In the genomic region with DNA sequence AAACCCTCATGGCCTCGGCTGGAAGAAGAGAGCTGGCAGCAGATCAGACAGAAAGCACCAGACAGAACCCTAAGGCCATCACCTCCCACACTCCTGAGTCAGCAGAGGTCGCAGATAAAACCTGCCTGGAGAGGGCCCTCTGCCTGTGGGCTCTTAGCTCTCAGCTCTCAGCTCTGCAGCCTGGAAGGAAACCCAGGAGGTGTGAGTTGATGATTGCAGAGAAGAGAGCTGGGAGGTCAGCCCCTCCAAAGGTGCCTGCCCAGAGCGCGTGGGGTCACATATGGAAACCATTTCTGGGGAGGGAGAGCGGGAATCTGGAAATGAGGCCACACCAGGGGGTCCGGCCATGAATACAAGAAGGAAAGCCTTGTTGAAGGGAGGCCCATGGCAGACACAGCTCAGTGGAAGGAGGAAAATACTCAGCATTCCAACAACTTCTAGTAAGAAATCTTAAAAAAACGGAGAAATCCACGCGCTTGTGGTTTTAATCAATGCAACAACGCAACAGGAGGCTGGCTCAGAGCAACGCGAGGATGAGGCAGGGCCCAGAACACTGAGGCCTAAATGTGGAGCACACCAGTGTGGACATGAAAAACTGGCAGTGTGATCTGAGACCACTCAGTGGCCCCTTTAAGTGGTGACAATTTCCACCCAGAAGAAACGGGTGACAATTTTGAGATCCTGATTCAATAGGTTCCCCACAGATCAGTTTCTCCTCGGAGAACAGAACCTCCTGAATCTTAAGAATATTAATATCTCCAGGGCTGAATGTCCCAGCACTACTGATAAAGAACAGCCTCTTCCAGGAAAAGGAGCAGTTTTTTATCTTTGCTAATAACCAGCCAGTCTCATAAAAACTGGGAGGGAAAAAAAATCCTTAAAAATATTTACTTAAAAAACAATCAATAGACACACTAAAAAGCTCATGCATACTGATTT, we compare ENCODE assay signal across 1 cellular context.
A peak's percentile ranks its signal among the peaks of the same experiment; 100 is the strongest.
TF ChIP-seq lines count a peak whose summit lies in the region.

No MANE protein-coding gene starts in this region.

TF ChIP-seq in GM23338, 12 proteins besides CTCF, POLR2A, EP300 and RAD21:
- TF ChIP-seq, protein P1, sequence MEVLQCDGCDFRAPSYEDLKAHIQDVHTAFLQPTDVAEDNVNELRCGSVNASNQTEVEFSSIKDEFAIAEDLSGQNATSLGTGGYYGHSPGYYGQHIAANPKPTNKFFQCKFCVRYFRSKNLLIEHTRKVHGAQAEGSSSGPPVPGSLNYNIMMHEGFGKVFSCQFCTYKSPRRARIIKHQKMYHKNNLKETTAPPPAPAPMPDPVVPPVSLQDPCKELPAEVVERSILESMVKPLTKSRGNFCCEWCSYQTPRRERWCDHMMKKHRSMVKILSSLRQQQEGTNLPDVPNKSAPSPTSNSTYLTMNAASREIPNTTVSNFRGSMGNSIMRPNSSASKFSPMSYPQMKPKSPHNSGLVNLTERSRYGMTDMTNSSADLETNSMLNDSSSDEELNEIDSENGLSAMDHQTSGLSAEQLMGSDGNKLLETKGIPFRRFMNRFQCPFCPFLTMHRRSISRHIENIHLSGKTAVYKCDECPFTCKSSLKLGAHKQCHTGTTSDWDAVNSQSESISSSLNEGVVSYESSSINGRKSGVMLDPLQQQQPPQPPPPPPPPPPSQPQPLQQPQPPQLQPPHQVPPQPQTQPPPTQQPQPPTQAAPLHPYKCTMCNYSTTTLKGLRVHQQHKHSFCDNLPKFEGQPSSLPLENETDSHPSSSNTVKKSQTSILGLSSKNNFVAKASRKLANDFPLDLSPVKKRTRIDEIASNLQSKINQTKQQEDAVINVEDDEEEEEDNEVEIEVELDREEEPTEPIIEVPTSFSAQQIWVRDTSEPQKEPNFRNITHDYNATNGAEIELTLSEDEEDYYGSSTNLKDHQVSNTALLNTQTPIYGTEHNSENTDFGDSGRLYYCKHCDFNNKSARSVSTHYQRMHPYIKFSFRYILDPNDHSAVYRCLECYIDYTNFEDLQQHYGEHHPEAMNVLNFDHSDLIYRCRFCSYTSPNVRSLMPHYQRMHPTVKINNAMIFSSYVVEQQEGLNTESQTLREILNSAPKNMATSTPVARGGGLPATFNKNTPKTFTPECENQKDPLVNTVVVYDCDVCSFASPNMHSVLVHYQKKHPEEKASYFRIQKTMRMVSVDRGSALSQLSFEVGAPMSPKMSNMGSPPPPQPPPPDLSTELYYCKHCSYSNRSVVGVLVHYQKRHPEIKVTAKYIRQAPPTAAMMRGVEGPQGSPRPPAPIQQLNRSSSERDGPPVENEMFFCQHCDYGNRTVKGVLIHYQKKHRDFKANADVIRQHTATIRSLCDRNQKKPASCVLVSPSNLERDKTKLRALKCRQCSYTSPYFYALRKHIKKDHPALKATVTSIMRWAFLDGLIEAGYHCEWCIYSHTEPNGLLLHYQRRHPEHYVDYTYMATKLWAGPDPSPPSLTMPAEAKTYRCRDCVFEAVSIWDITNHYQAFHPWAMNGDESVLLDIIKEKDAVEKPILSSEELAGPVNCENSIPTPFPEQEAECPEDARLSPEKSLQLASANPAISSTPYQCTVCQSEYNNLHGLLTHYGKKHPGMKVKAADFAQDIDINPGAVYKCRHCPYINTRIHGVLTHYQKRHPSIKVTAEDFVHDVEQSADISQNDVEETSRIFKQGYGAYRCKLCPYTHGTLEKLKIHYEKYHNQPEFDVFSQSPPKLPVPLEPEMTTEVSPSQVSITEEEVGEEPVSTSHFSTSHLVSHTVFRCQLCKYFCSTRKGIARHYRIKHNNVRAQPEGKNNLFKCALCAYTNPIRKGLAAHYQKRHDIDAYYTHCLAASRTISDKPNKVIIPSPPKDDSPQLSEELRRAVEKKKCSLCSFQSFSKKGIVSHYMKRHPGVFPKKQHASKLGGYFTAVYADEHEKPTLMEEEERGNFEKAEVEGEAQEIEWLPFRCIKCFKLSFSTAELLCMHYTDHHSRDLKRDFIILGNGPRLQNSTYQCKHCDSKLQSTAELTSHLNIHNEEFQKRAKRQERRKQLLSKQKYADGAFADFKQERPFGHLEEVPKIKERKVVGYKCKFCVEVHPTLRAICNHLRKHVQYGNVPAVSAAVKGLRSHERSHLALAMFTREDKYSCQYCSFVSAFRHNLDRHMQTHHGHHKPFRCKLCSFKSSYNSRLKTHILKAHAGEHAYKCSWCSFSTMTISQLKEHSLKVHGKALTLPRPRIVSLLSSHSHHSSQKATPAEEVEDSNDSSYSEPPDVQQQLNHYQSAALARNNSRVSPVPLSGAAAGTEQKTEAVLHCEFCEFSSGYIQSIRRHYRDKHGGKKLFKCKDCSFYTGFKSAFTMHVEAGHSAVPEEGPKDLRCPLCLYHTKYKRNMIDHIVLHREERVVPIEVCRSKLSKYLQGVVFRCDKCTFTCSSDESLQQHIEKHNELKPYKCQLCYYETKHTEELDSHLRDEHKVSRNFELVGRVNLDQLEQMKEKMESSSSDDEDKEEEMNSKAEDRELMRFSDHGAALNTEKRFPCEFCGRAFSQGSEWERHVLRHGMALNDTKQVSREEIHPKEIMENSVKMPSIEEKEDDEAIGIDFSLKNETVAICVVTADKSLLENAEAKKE (CRISPR knock-in tag; IDR thresholded peaks at IDR 0.05) = peak; percentile 47; the same call in 1 of the 2 replicates
- TF ChIP-seq ZNF114 (CRISPR knock-in tag; IDR thresholded peaks at IDR 0.05) = 0 out of 2 replicates have a peak, but pooled peaks have one; percentile 62
- TF ChIP-seq, protein P2, sequence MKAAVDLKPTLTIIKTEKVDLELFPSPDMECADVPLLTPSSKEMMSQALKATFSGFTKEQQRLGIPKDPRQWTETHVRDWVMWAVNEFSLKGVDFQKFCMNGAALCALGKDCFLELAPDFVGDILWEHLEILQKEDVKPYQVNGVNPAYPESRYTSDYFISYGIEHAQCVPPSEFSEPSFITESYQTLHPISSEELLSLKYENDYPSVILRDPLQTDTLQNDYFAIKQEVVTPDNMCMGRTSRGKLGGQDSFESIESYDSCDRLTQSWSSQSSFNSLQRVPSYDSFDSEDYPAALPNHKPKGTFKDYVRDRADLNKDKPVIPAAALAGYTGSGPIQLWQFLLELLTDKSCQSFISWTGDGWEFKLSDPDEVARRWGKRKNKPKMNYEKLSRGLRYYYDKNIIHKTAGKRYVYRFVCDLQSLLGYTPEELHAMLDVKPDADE (IDR thresholded peaks at IDR 0.05) = no peak
